ENCODE assay signal across 20 cellular contexts in genomic region chr3:105616374-105616915, GRCh38.
"Had no signal": no experiment of that assay in that cellular context is flagged by ENCODE, and none has a peak within 500 bp of the region (broad histone marks: within the 10 kb centered on the region; RNA-seq: fewer than 3 reads in every experiment).

No MANE protein-coding gene starts in this region.

- H3K4me3 ChIP-seq: SJCRH30 had no signal

- DNase-seq: KBM-7, MM.1S, NCI-H1092 treated with DMSO at 0.1 percent for 48 hours, NCI-H1436, NCI-H187, NCI-H2029, NCI-H2081 treated with DMSO at 0.1 percent for 48 hours, NCI-H2171, NCI-H226, NCI-H446, NCI-H510A, NCI-H524 treated with DMSO at 0.1 percent for 48 hours, NCI-H69, NCI-H774, PC-3, SHP77, SJCRH30 had no signal

- H3K9me3 ChIP-seq: SJCRH30 had no signal

- H3K27ac ChIP-seq: HL-60, RWPE1, SJCRH30 had no signal

- H3K36me3 ChIP-seq: SJCRH30 had no signal

- H3K27me3 ChIP-seq: SJCRH30 had no signal

- ATAC-seq: Panc1, PC-3 had no signal
